In genomic region chr1:45843474-45843905, GRCh38 we compare ENCODE assay signal across 9 cellular contexts. TPM values are rescaled to one million over a fixed set of nuclear protein-coding genes. Genes with fewer than 3 reads are reported as not detected.
A peak's percentile ranks its signal among the peaks of the same experiment; 100 is the strongest.
DNase-seq lines count a peak whose midpoint lies in the region; ATAC-seq and TF ChIP-seq lines count a peak whose summit lies in the region.
"Had no signal": no experiment of that assay in that cellular context is flagged by ENCODE, and none has a peak within 500 bp of the region (broad histone marks: within the 10 kb centered on the region; RNA-seq: fewer than 3 reads in every experiment).

No MANE protein-coding gene starts in this region.

- peaks cover 5% of the 10 kb centered on the region for H3K4me1 Mint-ChIP-seq in activated naive CD8-positive, alpha-beta T cell (ENCODE audit: low read depth)
- peaks cover 11% of the 10 kb centered on the region for H3K4me1 Mint-ChIP-seq in activated naive CD8-positive, alpha-beta T cell treated with anti-CD3 and anti-CD28 coated beads, Interleukin-2, amount 50 U/mL, for 24 hours
- H3K4me1 Mint-ChIP-seq in stimulated activated naive B cell treated with anti-CD40 and anti-IgM and Interleukin-4, amounts not matched to agents 10 μg/mL and 1 μg/mL and 100 μg/mL, for 72 hours, result peaks cover 6 to 9% of the 10 kb centered on the region in 2 donors

- no peak for TF ChIP-seq CTCF in epithelial cell of esophagus (IDR thresholded peaks at IDR 0.05; ENCODE audit: insufficient read depth, low read depth, low read length, missing control alignments)

- no peak overlapping the region for H3K4me3 Mint-ChIP-seq in activated naive CD8-positive, alpha-beta T cell
- H3K4me3 Mint-ChIP-seq in activated naive CD8-positive, alpha-beta T cell treated with anti-CD3 and anti-CD28 coated beads, Interleukin-2, amount 50 U/mL, for 24 hours, result no peak overlapping the region
- H3K4me3 Mint-ChIP-seq in stimulated activated naive B cell treated with anti-CD40 and anti-IgM and Interleukin-4, amounts not matched to agents 10 μg/mL and 1 μg/mL and 100 μg/mL, for 72 hours, result no peak overlapping the region

- H3K4me3 ChIP-seq in epithelial cell of esophagus (ENCODE audit: low read length), result no peak overlapping the region

- no peak for ATAC-seq in activated naive CD8-positive, alpha-beta T cell treated with anti-CD3 and anti-CD28 coated beads, Interleukin-2, amount 50 U/mL, for 24 hours
- peak; percentile 56 to 57 for ATAC-seq in stimulated activated naive B cell treated with anti-CD40 and anti-IgM and Interleukin-4, amounts not matched to agents 10 μg/mL and 1 μg/mL and 100 μg/mL, for 72 hours (replicated peaks)
- no peak for ATAC-seq in HG03432 (IDR thresholded peaks at IDR 0.05; ENCODE audit: unreplicated experiment)

- H3K27ac Mint-ChIP-seq in activated naive CD8-positive, alpha-beta T cell, result peak overlapping the region; percentile 74
- H3K27ac Mint-ChIP-seq in activated naive CD8-positive, alpha-beta T cell treated with anti-CD3 and anti-CD28 coated beads, Interleukin-2, amount 50 U/mL, for 24 hours, result no peak overlapping the region
- no peak overlapping the region for H3K27ac Mint-ChIP-seq in stimulated activated naive B cell treated with anti-CD40 and anti-IgM and Interleukin-4, amounts not matched to agents 10 μg/mL and 1 μg/mL and 100 μg/mL, for 72 hours

- H3K27me3 Mint-ChIP-seq in activated naive CD8-positive, alpha-beta T cell, result no peaks in the 10 kb centered on the region
- no peaks in the 10 kb centered on the region for H3K27me3 Mint-ChIP-seq in activated naive CD8-positive, alpha-beta T cell treated with anti-CD3 and anti-CD28 coated beads, Interleukin-2, amount 50 U/mL, for 24 hours
- no peaks in the 10 kb centered on the region for H3K27me3 Mint-ChIP-seq in stimulated activated naive B cell treated with anti-CD40 and anti-IgM and Interleukin-4, amounts not matched to agents 10 μg/mL and 1 μg/mL and 100 μg/mL, for 72 hours

- H3K36me3 Mint-ChIP-seq in activated naive CD8-positive, alpha-beta T cell, result peaks cover 2% of the 10 kb centered on the region
- H3K36me3 Mint-ChIP-seq in activated naive CD8-positive, alpha-beta T cell treated with anti-CD3 and anti-CD28 coated beads, Interleukin-2, amount 50 U/mL, for 24 hours (ENCODE audit: low read depth), result peaks cover 12% of the 10 kb centered on the region
- peaks cover 5 to 11% of the 10 kb centered on the region in 2 donors for H3K36me3 Mint-ChIP-seq in stimulated activated naive B cell treated with anti-CD40 and anti-IgM and Interleukin-4, amounts not matched to agents 10 μg/mL and 1 μg/mL and 100 μg/mL, for 72 hours

- DNase-seq in activated naive CD8-positive, alpha-beta T cell treated with anti-CD3 and anti-CD28 coated beads, Interleukin-2, amount 50 U/mL, for 24 hours, result no peak
- DNase-seq in RPMI7951 (ENCODE audit: low read depth) (peak; percentile 29), epithelial cell of esophagus (ENCODE audit: low read depth) (peak; percentile 10), HPDE6-E6E7 (ENCODE audit: extremely low spot score) (no peak)
- no peak for DNase-seq in stimulated activated naive B cell treated with anti-CD40 and anti-IgM and Interleukin-4, amounts not matched to agents 10 μg/mL and 1 μg/mL and 100 μg/mL, for 72 hours
- DNase-seq in stimulated activated CD4-positive, alpha-beta T cell treated with anti-CD3 and anti-CD28 coated beads, Interleukin-2, amount 100 ng/mL, for 48 hours, result no peak
- DNase-seq: activated CD8-positive, alpha-beta memory T cell treated with anti-CD3 and anti-CD28 coated beads for 24 hours had no signal

- peaks cover under 1% of the 10 kb centered on the region for H3K9me3 Mint-ChIP-seq in activated naive CD8-positive, alpha-beta T cell (ENCODE audit: low read depth)
- H3K9me3 Mint-ChIP-seq in activated naive CD8-positive, alpha-beta T cell treated with anti-CD3 and anti-CD28 coated beads, Interleukin-2, amount 50 U/mL, for 24 hours, result peaks cover under 1% of the 10 kb centered on the region
- H3K9me3 Mint-ChIP-seq in stimulated activated naive B cell treated with anti-CD40 and anti-IgM and Interleukin-4, amounts not matched to agents 10 μg/mL and 1 μg/mL and 100 μg/mL, for 72 hours, result no peaks in the 10 kb centered on the region

RNA-seq across cellular contexts. Expression of gene MAST2, which starts 40.1 kb away (rescaled TPM):
- total RNA-seq in RPMI7951 (2014; rRNA removed; shearing (Covaris generic)), result 13.1 and 14.2 TPM in 2 replicates

Comparison
In these comparisons a context has a peak if more than half of its experiments do, and no peak if none do; other contexts are left out.
1. ATAC-seq: peak in stimulated activated naive B cell treated with anti-CD40 and anti-IgM and Interleukin-4, amounts not matched to agents 10 μg/mL and 1 μg/mL and 100 μg/mL, for 72 hours (2 of 2); none in activated naive CD8-positive, alpha-beta T cell treated with anti-CD3 and anti-CD28 coated beads, Interleukin-2, amount 50 U/mL, for 24 hours (single experiment) and HG03432 (single experiment).
2. DNase-seq: peak in RPMI7951 (single experiment) and epithelial cell of esophagus (single experiment); none in activated naive CD8-positive, alpha-beta T cell treated with anti-CD3 and anti-CD28 coated beads, Interleukin-2, amount 50 U/mL, for 24 hours (single experiment), stimulated activated naive B cell treated with anti-CD40 and anti-IgM and Interleukin-4, amounts not matched to agents 10 μg/mL and 1 μg/mL and 100 μg/mL, for 72 hours (single experiment), stimulated activated CD4-positive, alpha-beta T cell treated with anti-CD3 and anti-CD28 coated beads, Interleukin-2, amount 100 ng/mL, for 48 hours (0 of 2) and HPDE6-E6E7 (single experiment).